In the genomic region with DNA sequence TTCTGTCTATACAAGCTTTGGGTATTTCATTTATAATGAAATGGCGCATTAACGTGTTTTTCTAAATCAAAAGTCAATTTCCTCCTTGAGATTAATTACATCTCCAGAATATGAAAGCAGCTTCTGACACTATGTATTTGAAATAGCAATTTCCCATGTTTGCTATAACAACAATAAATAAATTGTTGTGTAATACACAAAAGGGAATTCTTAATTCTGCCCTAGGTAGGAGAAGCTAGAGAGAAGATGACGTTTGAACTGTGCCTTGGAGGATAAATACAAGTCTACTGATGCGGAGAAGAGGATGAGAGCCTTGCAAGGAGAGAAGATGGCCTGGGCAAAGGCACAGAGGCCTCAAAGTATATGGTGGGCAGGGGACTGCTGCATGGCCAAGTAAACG, we compare ENCODE assay signal across 1 cellular context.
TF ChIP-seq lines count a peak whose summit lies in the region.

No MANE protein-coding gene starts in this region.

TF ChIP-seq in GM23338, 12 proteins besides CTCF, POLR2A, EP300 and RAD21 (continued from another document):
- TF ChIP-seq ZNF462 (CRISPR knock-in tag; IDR thresholded peaks at IDR 0.05) (no peak), JUNB (IDR thresholded peaks at IDR 0.05; ENCODE audit: unreplicated experiment) (no peak), EZH2 (IDR thresholded peaks at IDR 0.05; ENCODE audit: low read depth, unreplicated experiment) (no peak), EZH2phosphoT487 (IDR thresholded peaks at IDR 0.05; ENCODE audit: unreplicated experiment) (no peak), NANOG (IDR thresholded peaks at IDR 0.05; ENCODE audit: borderline replicate concordance) (no peak), STAT1 (IDR thresholded peaks at IDR 0.05; ENCODE audit: unreplicated experiment) (no peak), ZNF114 (CRISPR knock-in tag; IDR thresholded peaks at IDR 0.05) (no peak), CREB1 (CRISPR knock-in tag; IDR thresholded peaks at IDR 0.05; ENCODE audit: low read depth) (no peak), POLR2AphosphoS5 (IDR thresholded peaks at IDR 0.05; ENCODE audit: low read depth) (no peak), ZNF331 (CRISPR knock-in tag; IDR thresholded peaks at IDR 0.05; ENCODE audit: low read depth) (no peak)
- TF ChIP-seq, protein P1, sequence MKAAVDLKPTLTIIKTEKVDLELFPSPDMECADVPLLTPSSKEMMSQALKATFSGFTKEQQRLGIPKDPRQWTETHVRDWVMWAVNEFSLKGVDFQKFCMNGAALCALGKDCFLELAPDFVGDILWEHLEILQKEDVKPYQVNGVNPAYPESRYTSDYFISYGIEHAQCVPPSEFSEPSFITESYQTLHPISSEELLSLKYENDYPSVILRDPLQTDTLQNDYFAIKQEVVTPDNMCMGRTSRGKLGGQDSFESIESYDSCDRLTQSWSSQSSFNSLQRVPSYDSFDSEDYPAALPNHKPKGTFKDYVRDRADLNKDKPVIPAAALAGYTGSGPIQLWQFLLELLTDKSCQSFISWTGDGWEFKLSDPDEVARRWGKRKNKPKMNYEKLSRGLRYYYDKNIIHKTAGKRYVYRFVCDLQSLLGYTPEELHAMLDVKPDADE (IDR thresholded peaks at IDR 0.05) = no peak
